Comparison of ENCODE assay signal across 9 cellular contexts in genomic region chr5:113331201-113331551, GRCh38.
DNase-seq lines count a peak whose midpoint lies in the region; ATAC-seq and TF ChIP-seq lines count a peak whose summit lies in the region.
"Had no signal": no experiment of that assay in that cellular context is flagged by ENCODE, and none has a peak within 500 bp of the region (broad histone marks: within the 10 kb centered on the region; RNA-seq: fewer than 3 reads in every experiment).

No MANE protein-coding gene starts in this region.

- H2BK20ac ChIP-seq in IMR-90 (ENCODE audit: low read depth, low read length) = peak overlapping the region; percentile 63

- CTCF ChIA-PET in IMR-90 (lab: Yijun Ruan, JAX) = interaction anchor here (2.1 kb wide), 1 partner anchor 335 kb away, joined by 8 read pairs; no protein-coding TSS in a partner anchor

- TF ChIP-seq CTCF in IMR-90 (conservative IDR thresholded peaks at IDR 0.05; ENCODE audit: low read depth, low read length) (no peak), body of pancreas (IDR thresholded peaks at IDR 0.05) (no peak)

- H3K23ac ChIP-seq in IMR-90 (ENCODE audit: low read depth, low read length) (no peak overlapping the region), mesenchymal stem cell (ENCODE audit: low read length in 2 of 2) (no peak overlapping the region)

- H2AK5ac ChIP-seq in IMR-90 (ENCODE audit: low read depth, low read length) (no peak overlapping the region), mesenchymal stem cell (ENCODE audit: low read length, severe bottlenecking) (no peak overlapping the region)

- H3K9ac ChIP-seq in BLaER1 = no peak overlapping the region
- H3K9ac ChIP-seq in IMR-90 (ENCODE audit: low read depth, low read length) = no peak overlapping the region
- peak overlapping the region; percentile 46 for H3K9ac ChIP-seq in mesenchymal stem cell (ENCODE audit: low read length)

- dilution Hi-C loops in IMR-90 (cut with HindIII; ENCODE audit: low sequenced_read_pairs, unreplicated experiment) = no loop called here

- H3K4ac ChIP-seq in IMR-90 (ENCODE audit: low read depth, low read length) = peak overlapping the region; percentile 45; the same call in 1 of the 2 replicates
- peak overlapping the region in 1 of 2 experiments; percentile 65 for H3K4ac ChIP-seq in mesenchymal stem cell (ENCODE audit: low read depth in 1 of 2, low read length in 2 of 2)

- in situ Hi-C loops in IMR-90 (cut with MboI; ENCODE audit: low sequenced_read_pairs) = no loop called here

- peak overlapping the region in 1 of 2 experiments; percentile 44 for H2BK12ac ChIP-seq in mesenchymal stem cell (ENCODE audit: low read length in 2 of 2)

- POLR2A ChIA-PET in IMR-90 (lab: Charles Lee; ENCODE audit: unreplicated experiment) = no interaction called here

- H2AFZ ChIP-seq in IMR-90 (replicated peaks; ENCODE audit: low read length, poor library complexity) (no peak overlapping the region), mesenchymal stem cell (ENCODE audit: low read depth, low read length) (peak overlapping the region; percentile 54)

- no peak for TF ChIP-seq RAD21 in IMR-90 (IDR thresholded peaks at IDR 0.05; ENCODE audit: low read length)

- DNase-seq in IMR-90 (peak; percentile 68), body of pancreas (no peak), mesenchymal stem cell (peak; percentile 84), NCI-H2029 (lab: John Stamatoyannopoulos, UW) (no peak), SKM-1 treated with dmso at 0.1 percent for 144 hours (lab: John Stamatoyannopoulos, UW; ENCODE audit: unreplicated experiment) (no peak)
- DNase-seq: activated naive CD4-positive, alpha-beta T cell treated with anti-CD3 and anti-CD28 coated beads, Interleukin-2, amount 50 U/mL, for 16 hours had no signal

- H3K79me1 ChIP-seq in IMR-90 (ENCODE audit: low read depth in 1 of 2, low read length in 2 of 2) (no peaks in the 10 kb centered on the region), mesenchymal stem cell (replicated peaks; ENCODE audit: low read length, poor library complexity, severe bottlenecking) (no peaks in the 10 kb centered on the region)

- H3K9me1 ChIP-seq in IMR-90 (ENCODE audit: insufficient read depth, low read length) = no peaks in the 10 kb centered on the region

- H3K18ac ChIP-seq in IMR-90 (ENCODE audit: low read depth, low read length) = no peak overlapping the region
- peak overlapping the region; percentile 49 to 88 for H3K18ac ChIP-seq in mesenchymal stem cell (ENCODE audit: low read depth in 1 of 2, low read length in 2 of 2)

- H2BK120ac ChIP-seq in IMR-90 (ENCODE audit: low read depth, low read length) = no peak overlapping the region
- peak overlapping the region; percentile 29 for H2BK120ac ChIP-seq in mesenchymal stem cell (ENCODE audit: low read depth, low read length)

- H3K4me3 ChIP-seq in BLaER1 = no peak overlapping the region
- no peak overlapping the region for H3K4me3 ChIP-seq in IMR-90 (ENCODE audit: insufficient read depth, low read depth, low read length)
- H3K4me3 ChIP-seq in body of pancreas = no peak overlapping the region
- H3K4me3 ChIP-seq in mesenchymal stem cell (ENCODE audit: insufficient read depth in 1 of 2, low read depth in 1 of 2, low read length in 2 of 2) = peak overlapping the region in 1 of 2 experiments; percentile 54

- H3K36me3 ChIP-seq in BLaER1 (no peaks in the 10 kb centered on the region), IMR-90 (ENCODE audit: control insufficient read depth, insufficient read depth, low read length) (no peaks in the 10 kb centered on the region; the same call in 1 of the 2 replicates), body of pancreas (replicated peaks in 1 of 2; ENCODE audit: insufficient read depth in 1 of 2, low read depth in 2 of 2) (no peaks in the 10 kb centered on the region), mesenchymal stem cell (ENCODE audit: control insufficient read depth in 1 of 2, insufficient read depth in 2 of 2, low read depth in 1 of 2, low read length in 2 of 2) (no peaks in the 10 kb centered on the region)

- 0 out of 3 replicates have a peak overlapping the region, but pooled peaks have one; percentile 45 for H2BK15ac ChIP-seq in IMR-90 (ENCODE audit: low read depth, low read length)
- H2BK15ac ChIP-seq in mesenchymal stem cell (ENCODE audit: low read depth, poor library complexity, severe bottlenecking) = peak overlapping the region; percentile 44

- TF ChIP-seq POLR2A in IMR-90 (IDR thresholded peaks at IDR 0.05; ENCODE audit: low read depth, low read length) (no peak), body of pancreas (IDR thresholded peaks at IDR 0.05) (no peak)

- peak overlapping the region; percentile 33 for H3K4me2 ChIP-seq in BLaER1
- H3K4me2 ChIP-seq in IMR-90 (ENCODE audit: low read depth, low read length) = peak overlapping the region; percentile 25; the same call in 1 of the 2 replicates
- no peak overlapping the region for H3K4me2 ChIP-seq in mesenchymal stem cell (ENCODE audit: low read length, poor library complexity, severe bottlenecking)

- H4K20me1 ChIP-seq in BLaER1 (no peaks in the 10 kb centered on the region), IMR-90 (ENCODE audit: insufficient read depth, low read length) (no peaks in the 10 kb centered on the region)

- H4K8ac ChIP-seq in IMR-90 (ENCODE audit: low read depth in 2 of 2, low read length in 2 of 2) (peak overlapping the region in 1 of 2 experiments; percentile 7; a peak in 1 of 4 replicates), mesenchymal stem cell (ENCODE audit: low read length) (no peak overlapping the region)

- H3K4me1 ChIP-seq in BLaER1 (peaks cover 18% of the 10 kb centered on the region), IMR-90 (ENCODE audit: control insufficient read depth, insufficient read depth, low read length) (peaks cover 6% of the 10 kb centered on the region), body of pancreas (peaks cover 7% of the 10 kb centered on the region), mesenchymal stem cell (ENCODE audit: control insufficient read depth, insufficient read depth, low read depth, low read length) (peaks cover 3% of the 10 kb centered on the region)

- H3K27me3 ChIP-seq in BLaER1 (no peaks in the 10 kb centered on the region), IMR-90 (ENCODE audit: control insufficient read depth, insufficient read depth, low read length) (no peaks in the 10 kb centered on the region), body of pancreas (no peaks in the 10 kb centered on the region), mesenchymal stem cell (ENCODE audit: control insufficient read depth in 1 of 2, insufficient read depth in 1 of 2, low read length in 2 of 2) (no peaks in the 10 kb centered on the region)

- no TSS peak for BruUV-seq in IMR-90 (replicated peaks; lab: Mats Ljungman, UMichigan)

- WGBS in IMR-90 (ENCODE audit: extremely low coverage in 2 of 2, insufficient read length in 1 of 2), 2 experiments = no CpG with 5 or more reads among the region's 4 CpGs
- 66 to 71% methylated on average over 4 of the region's 4 CpGs for WGBS in body of pancreas, 2 donors
- WGBS in mesenchymal stem cell = 6% methylated on average over 3 of the region's 4 CpGs

- H3K14ac ChIP-seq in IMR-90 (replicated peaks; ENCODE audit: low read depth, low read length) (no peak overlapping the region), mesenchymal stem cell (ENCODE audit: low read length in 2 of 2) (no peak overlapping the region)

- H3K56ac ChIP-seq in IMR-90 (ENCODE audit: extremely low read depth, insufficient read depth, low read length) = no peak overlapping the region

- H2BK5ac ChIP-seq in IMR-90 (ENCODE audit: low read depth, low read length, poor library complexity, severe bottlenecking) = no peak overlapping the region
- H2BK5ac ChIP-seq in mesenchymal stem cell (ENCODE audit: low read depth, low read length, poor library complexity, severe bottlenecking) = no peak overlapping the region

- H4K91ac ChIP-seq in IMR-90 (ENCODE audit: insufficient read depth, low read depth, low read length) (no peak overlapping the region), mesenchymal stem cell (ENCODE audit: low read length) (no peak overlapping the region)

- H3K27ac ChIP-seq in BLaER1 (no peak overlapping the region), IMR-90 (ENCODE audit: insufficient read depth, low read length) (peak overlapping the region; percentile 15; the same call in 1 of the 2 replicates), body of pancreas (no peak overlapping the region), mesenchymal stem cell (ENCODE audit: low read length, poor library complexity, severe bottlenecking) (peak overlapping the region; percentile 30)

- H2AK9ac ChIP-seq in IMR-90 (replicated peaks; ENCODE audit: low read depth, low read length, poor library complexity) = no peak overlapping the region

- no peaks in the 10 kb centered on the region for H3K9me3 ChIP-seq in BLaER1
- H3K9me3 ChIP-seq in IMR-90 (ENCODE audit: control insufficient read depth, insufficient read depth, low read length) = no peaks in the 10 kb centered on the region
- H3K9me3 ChIP-seq in body of pancreas = no peaks in the 10 kb centered on the region
- no peaks in the 10 kb centered on the region for H3K9me3 ChIP-seq in mesenchymal stem cell (ENCODE audit: control insufficient read depth, low read length)

- intact Hi-C loops in IMR-90 (cut with micrococcal nuclease) (no loop called here), body of pancreas (cut with DNase I) (no loop called here)

- ATAC-seq in IMR-90 (ENCODE audit: low read depth) = peak; percentile 78
- peak; percentile 27 for ATAC-seq in body of pancreas
- ATAC-seq in HG03139 (IDR thresholded peaks at IDR 0.05; ENCODE audit: unreplicated experiment) = no peak
- no peak for ATAC-seq in GM19035 (IDR thresholded peaks at IDR 0.05; ENCODE audit: unreplicated experiment)

- H4K5ac ChIP-seq in IMR-90 (ENCODE audit: low read depth, low read length) = no peak overlapping the region

TF ChIP-seq in IMR-90, 13 proteins besides CTCF, POLR2A, EP300 and RAD21 (continues in another document):
- TF ChIP-seq USF2 (IDR thresholded peaks at IDR 0.05; ENCODE audit: low read depth, low read length) (no peak), NFE2L2 (IDR thresholded peaks at IDR 0.05; ENCODE audit: low read depth, low read length) (peak; percentile 56), FOS (IDR thresholded peaks at IDR 0.05; ENCODE audit: low read depth, low read length) (no peak), SMC3 (IDR thresholded peaks at IDR 0.05; ENCODE audit: low read depth, low read length) (no peak), MAZ (IDR thresholded peaks at IDR 0.05; ENCODE audit: borderline replicate concordance, low read depth, low read length) (no peak)

Comparison
In these comparisons a context has a peak if more than half of its experiments do, and no peak if none do; other contexts are left out.
1. H3K27ac ChIP-seq: peak in IMR-90 (single experiment) and mesenchymal stem cell (single experiment); none in BLaER1 (single experiment) and body of pancreas (0 of 4).
2. ATAC-seq: peak in IMR-90 (single experiment) and body of pancreas (single experiment); none in HG03139 (single experiment) and GM19035 (single experiment).
3. DNase-seq: peak in IMR-90 (single experiment) and mesenchymal stem cell (single experiment); none in body of pancreas (0 of 4), NCI-H2029 (single experiment) and SKM-1 treated with dmso at 0.1 percent for 144 hours (single experiment).